Comparison of ENCODE assay signal across 18 cellular contexts in genomic region chr13:108121406-108121805, GRCh38.
DNase-seq lines count a peak whose midpoint lies in the region; ATAC-seq and TF ChIP-seq lines count a peak whose summit lies in the region.
"Had no signal": no experiment of that assay in that cellular context is flagged by ENCODE, and none has a peak within 500 bp of the region (broad histone marks: within the 10 kb centered on the region; RNA-seq: fewer than 3 reads in every experiment).

No MANE protein-coding gene starts in this region.

- no peak overlapping the region for H3K4me3 ChIP-seq in endodermal cell (ENCODE audit: low read length)
- H3K4me3 ChIP-seq: GM12878 had no signal

- no peak overlapping the region for H3K9ac ChIP-seq in endodermal cell (ENCODE audit: extremely low read depth, low read length, poor library complexity, severe bottlenecking)

- DNase-seq in NCI-H2227 (lab: John Stamatoyannopoulos, UW; ENCODE audit: unreplicated experiment): peak; percentile 13
- no peak for DNase-seq in NCI-H2227 treated with DMSO at 0.1 percent for 48 hours (lab: John Stamatoyannopoulos, UW)
- peak; percentile 64 for DNase-seq in NCI-H748 (lab: John Stamatoyannopoulos, UW; ENCODE audit: unreplicated experiment)
- no peak for DNase-seq in endodermal cell
- no peak for DNase-seq in NCI-H2171 treated with DMSO at 0.1 percent for 48 hours (lab: John Stamatoyannopoulos, UW)
- no peak for DNase-seq in activated CD8-positive, alpha-beta memory T cell treated with anti-CD3 and anti-CD28 coated beads, Interleukin-2, amount 50 U/mL, for 4 hours
- DNase-seq: 8988T, DMS53, KBM-7, NCI-H1092, NCI-H1694, NCI-H510A treated with DMSO at 0.1 percent for 48 hours had no signal

- H3K9me3 ChIP-seq in endodermal cell (ENCODE audit: control insufficient read depth, low read length): no peaks in the 10 kb centered on the region

- WGBS in endodermal cell (ENCODE audit: insufficient coverage in 1 of 2, insufficient read length in 1 of 2), 2 experiments: 82 to 92% methylated on average over 1 of the region's 1 CpG

- ATAC-seq in HG03520 (IDR thresholded peaks at IDR 0.05; ENCODE audit: unreplicated experiment): no peak
- ATAC-seq in GM21619 (IDR thresholded peaks at IDR 0.05; ENCODE audit: unreplicated experiment): no peak
- ATAC-seq: GM12878, SK-N-SH treated with all-trans-retinoic acid at 6 μM for 48 hours had no signal

- H3K27ac Mint-ChIP-seq in endodermal cell: no peak overlapping the region
- H3K27ac Mint-ChIP-seq: T-helper 1 cell treated with Interleukin-12 subunit alpha and Interleukin-12 subunit beta and Interleukin-4 antibody, amounts not matched to agents 30 μg/mL and 1 μg/mL, for 36 hours had no signal

- H3K4me1 Mint-ChIP-seq in endodermal cell: peaks cover 4% of the 10 kb centered on the region

- no peaks in the 10 kb centered on the region for H3K9me3 Mint-ChIP-seq in endodermal cell
- H3K9me3 Mint-ChIP-seq: T-helper 1 cell treated with Interleukin-12 subunit alpha and Interleukin-12 subunit beta and Interleukin-4 antibody, amounts not matched to agents 30 μg/mL and 1 μg/mL, for 36 hours had no signal

- H3K4me1 ChIP-seq in endodermal cell (ENCODE audit: control insufficient read depth, insufficient read depth, low read length): no peaks in the 10 kb centered on the region

- no peaks in the 10 kb centered on the region for H3K27me3 Mint-ChIP-seq in endodermal cell (ENCODE audit: insufficient read depth)

- H3K36me3 ChIP-seq in endodermal cell (ENCODE audit: control insufficient read depth, insufficient read depth, low read length): no peaks in the 10 kb centered on the region

- no peak overlapping the region for H3K27ac ChIP-seq in endodermal cell (ENCODE audit: low read depth, low read length)
- H3K27ac ChIP-seq: C4-2B had no signal

- H3K4me3 Mint-ChIP-seq in endodermal cell: no peak overlapping the region
- H3K4me3 Mint-ChIP-seq: T-helper 1 cell treated with Interleukin-12 subunit alpha and Interleukin-12 subunit beta and Interleukin-4 antibody, amounts not matched to agents 30 μg/mL and 1 μg/mL, for 36 hours had no signal

- H3K27me3 ChIP-seq in endodermal cell (ENCODE audit: control insufficient read depth, insufficient read depth, low read length, poor library complexity, severe bottlenecking): no peaks in the 10 kb centered on the region

- peak; percentile 68 for TF ChIP-seq CTCF in endodermal cell (conservative IDR thresholded peaks at IDR 0.05)

- no peaks in the 10 kb centered on the region for H3K36me3 Mint-ChIP-seq in endodermal cell (ENCODE audit: low read depth)

Comparison
In these comparisons a context has a peak if more than half of its experiments do, and no peak if none do; other contexts are left out.
1. DNase-seq: peak in NCI-H2227 (single experiment) and NCI-H748 (single experiment); none in NCI-H2227 treated with DMSO at 0.1 percent for 48 hours (single experiment), endodermal cell (single experiment), NCI-H2171 treated with DMSO at 0.1 percent for 48 hours (single experiment) and activated CD8-positive, alpha-beta memory T cell treated with anti-CD3 and anti-CD28 coated beads, Interleukin-2, amount 50 U/mL, for 4 hours (single experiment).